19 cellular contexts compared by ENCODE assay signal in the genomic region with DNA sequence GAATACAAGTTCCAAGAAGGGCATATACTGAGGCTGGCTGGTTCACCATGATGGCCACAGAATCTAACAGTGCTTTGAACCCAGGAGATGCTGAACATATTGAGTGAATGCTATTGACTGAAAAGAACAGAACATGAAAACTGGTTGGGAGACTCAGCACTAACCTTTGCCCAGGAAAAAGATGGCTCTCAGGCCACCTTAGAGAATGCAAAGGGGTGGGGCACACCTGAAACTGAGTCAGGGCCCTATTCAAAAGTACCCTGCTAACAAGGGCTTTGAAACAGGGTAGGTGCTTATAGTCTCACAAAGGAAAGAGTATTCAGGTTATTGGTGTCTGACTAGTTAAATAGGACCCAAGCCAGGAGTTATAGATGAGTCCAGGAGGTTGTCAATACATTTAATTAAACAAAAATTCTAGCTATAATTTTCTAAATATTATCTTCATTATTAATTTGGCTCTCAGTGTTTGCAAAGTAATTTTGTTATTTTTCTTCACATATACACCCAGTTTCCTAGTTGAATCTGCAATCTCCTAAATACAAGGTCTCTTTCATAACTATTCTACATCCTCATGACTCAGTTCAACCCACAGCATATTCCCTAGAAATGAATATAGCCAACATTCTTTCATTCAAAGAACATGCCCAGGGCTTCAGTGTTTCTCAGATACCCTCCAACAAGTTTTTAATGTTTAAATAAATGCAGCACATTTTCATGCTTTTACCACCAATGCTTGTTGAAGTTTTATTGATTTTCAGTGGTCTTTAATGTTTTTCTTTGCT.
"Had no signal": no experiment of that assay in that cellular context is flagged by ENCODE, and none has a peak within 500 bp of the region (broad histone marks: within the 10 kb centered on the region; RNA-seq: fewer than 3 reads in every experiment).

No MANE protein-coding gene starts in this region.

- DNase-seq: activated CD4-positive, alpha-beta memory T cell treated with anti-CD3 and anti-CD28 coated beads for 36 hours; activated CD4-positive, alpha-beta T cell treated with anti-CD3 and anti-CD28 coated beads for 48 hours; activated naive CD4-positive, alpha-beta T cell treated with Interleukin-2 at 50 U/mL for 16 hours; activated naive CD8-positive, alpha-beta T cell treated with anti-CD3 and anti-CD28 coated beads for 36 hours; activated T-cell treated with anti-CD3 and anti-CD28 coated beads, Interleukin-2, amount 50 U/mL, for 48 hours; gastrocnemius medialis; head of caudate nucleus; islet precursor cell; left cardiac atrium; naive thymus-derived CD4-positive, alpha-beta T cell; ovary; psoas muscle; stimulated activated CD4-positive, alpha-beta T cell treated with anti-CD3 and anti-CD28 coated beads, Interleukin-4, amount 100 ng/mL, for 24 hours; stimulated activated naive CD4-positive, alpha-beta T cell treated with Interleukin-2 at 50 U/mL for 16 hours; SW 1271; T-helper 17 cell; upper lobe of right lung had no signal

- H3K27me3 Mint-ChIP-seq: activated naive CD8-positive, alpha-beta T cell treated with anti-CD3 and anti-CD28 coated beads for 36 hours had no signal

- H3K4me1 Mint-ChIP-seq: activated naive CD8-positive, alpha-beta T cell treated with anti-CD3 and anti-CD28 coated beads for 36 hours; naive thymus-derived CD4-positive, alpha-beta T cell; T-helper 17 cell had no signal

- H3K27ac Mint-ChIP-seq: activated CD4-positive, alpha-beta memory T cell treated with anti-CD3 and anti-CD28 coated beads for 36 hours; activated naive CD8-positive, alpha-beta T cell treated with anti-CD3 and anti-CD28 coated beads for 36 hours; naive thymus-derived CD4-positive, alpha-beta T cell; T-helper 17 cell had no signal

- H3K4me3 ChIP-seq: breast epithelium, gastrocnemius medialis, ovary, psoas muscle, right atrium auricular region, upper lobe of right lung had no signal

- H3K4me1 ChIP-seq: breast epithelium, gastrocnemius medialis, psoas muscle, right atrium auricular region, upper lobe of right lung had no signal

- H3K4me3 Mint-ChIP-seq: activated CD4-positive, alpha-beta memory T cell treated with anti-CD3 and anti-CD28 coated beads for 36 hours; activated naive CD8-positive, alpha-beta T cell treated with anti-CD3 and anti-CD28 coated beads for 36 hours; naive thymus-derived CD4-positive, alpha-beta T cell; T-helper 17 cell had no signal

- ATAC-seq: gastrocnemius medialis; left cardiac atrium; naive thymus-derived CD4-positive, alpha-beta T cell; psoas muscle; T-helper 17 cell; upper lobe of right lung had no signal

- H3K27me3 ChIP-seq: breast epithelium, gastrocnemius medialis, ovary, right atrium auricular region, upper lobe of right lung had no signal

- H3K9me3 Mint-ChIP-seq: activated CD4-positive, alpha-beta memory T cell treated with anti-CD3 and anti-CD28 coated beads for 36 hours; activated naive CD8-positive, alpha-beta T cell treated with anti-CD3 and anti-CD28 coated beads for 36 hours had no signal

- H3K27ac ChIP-seq: breast epithelium, gastrocnemius medialis, ovary, psoas muscle, right atrium auricular region, upper lobe of right lung had no signal

- H3K9me3 ChIP-seq: breast epithelium, gastrocnemius medialis, ovary, right atrium auricular region, upper lobe of right lung had no signal

- H3K36me3 ChIP-seq: breast epithelium, gastrocnemius medialis, ovary, right atrium auricular region, upper lobe of right lung had no signal

- H3K36me3 Mint-ChIP-seq: activated CD4-positive, alpha-beta memory T cell treated with anti-CD3 and anti-CD28 coated beads for 36 hours; activated naive CD8-positive, alpha-beta T cell treated with anti-CD3 and anti-CD28 coated beads for 36 hours; naive thymus-derived CD4-positive, alpha-beta T cell had no signal
